ENCODE assay signal across 1 cellular context in the genomic region with DNA sequence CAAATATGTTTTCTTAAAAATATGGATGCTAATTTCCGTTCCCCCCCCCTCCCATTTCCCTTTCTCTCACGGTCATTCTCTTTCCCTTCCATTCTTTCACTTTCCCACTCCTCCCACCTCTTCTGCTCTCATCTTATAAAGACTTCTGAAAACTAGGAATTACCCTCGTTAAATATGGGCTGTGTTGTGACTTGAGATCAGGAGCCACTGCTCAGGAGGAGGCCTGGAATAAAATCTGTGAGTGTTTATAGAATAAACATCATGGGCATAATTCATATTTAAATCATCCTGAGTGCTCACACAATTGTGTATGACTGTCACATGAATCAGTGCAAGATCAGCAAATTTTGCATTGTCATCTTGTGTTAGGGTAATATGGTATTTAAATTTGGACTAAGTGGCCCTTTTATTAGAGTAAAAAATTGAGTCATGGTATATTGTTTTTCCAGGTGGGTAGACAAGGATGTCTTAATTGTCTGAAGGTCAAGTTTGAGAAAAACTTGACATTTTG.
TF ChIP-seq lines count a peak whose summit lies in the region.

No MANE protein-coding gene starts in this region.

TF ChIP-seq in WTC11, 78 proteins besides CTCF, POLR2A, EP300 and RAD21 (continued from another document):
- TF ChIP-seq ZNF396 (CRISPR knock-in tag; IDR thresholded peaks at IDR 0.05; ENCODE audit: borderline replicate concordance) (no peak), SP1 (CRISPR knock-in tag; conservative IDR thresholded peaks at IDR 0.05) (no peak), GRHL2 (CRISPR knock-in tag; IDR thresholded peaks at IDR 0.05; ENCODE audit: insufficient replicate concordance, severe bottlenecking) (no peak)
- TF ChIP-seq, protein P1, sequence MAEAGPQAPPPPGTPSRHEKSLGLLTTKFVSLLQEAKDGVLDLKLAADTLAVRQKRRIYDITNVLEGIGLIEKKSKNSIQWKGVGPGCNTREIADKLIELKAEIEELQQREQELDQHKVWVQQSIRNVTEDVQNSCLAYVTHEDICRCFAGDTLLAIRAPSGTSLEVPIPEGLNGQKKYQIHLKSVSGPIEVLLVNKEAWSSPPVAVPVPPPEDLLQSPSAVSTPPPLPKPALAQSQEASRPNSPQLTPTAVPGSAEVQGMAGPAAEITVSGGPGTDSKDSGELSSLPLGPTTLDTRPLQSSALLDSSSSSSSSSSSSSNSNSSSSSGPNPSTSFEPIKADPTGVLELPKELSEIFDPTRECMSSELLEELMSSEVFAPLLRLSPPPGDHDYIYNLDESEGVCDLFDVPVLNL (CRISPR knock-in tag; IDR thresholded peaks at IDR 0.05; ENCODE audit: borderline replicate concordance, low read depth), result no peak
